In the genomic region with DNA sequence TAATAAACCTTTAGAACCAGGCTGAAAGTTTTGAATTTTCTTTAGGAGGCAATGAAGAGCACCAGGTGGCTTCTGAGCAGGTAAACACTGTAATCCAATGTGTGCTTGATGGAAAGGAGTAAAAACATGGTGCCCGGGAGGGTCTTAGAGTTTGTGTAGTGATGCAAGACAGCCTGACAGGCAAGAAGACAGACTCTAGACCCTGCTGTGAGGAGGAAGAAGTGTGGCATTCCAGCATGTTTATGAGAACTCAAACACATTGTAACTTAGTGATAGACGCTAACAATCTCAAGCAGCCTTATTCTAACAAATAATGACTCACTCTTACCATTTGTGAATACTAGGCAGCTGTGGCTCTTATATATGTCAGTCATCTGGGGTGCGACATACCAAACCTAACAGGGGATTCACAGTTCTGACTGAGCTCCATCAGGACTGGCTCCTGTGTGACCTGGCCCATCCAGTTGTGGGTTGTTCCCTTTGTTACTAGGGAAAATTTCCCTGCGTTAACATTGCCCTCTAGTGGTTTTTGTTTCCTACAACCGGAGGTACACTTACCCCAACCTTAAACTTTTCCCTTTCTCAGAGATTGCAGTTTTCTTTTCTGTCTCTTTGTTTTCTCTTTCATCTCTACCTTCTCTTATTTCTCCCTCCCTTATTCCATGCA, we compare ENCODE assay signal across 8 cellular contexts.
A peak's percentile ranks its signal among the peaks of the same experiment; 100 is the strongest.
DNase-seq lines count a peak whose midpoint lies in the region; ATAC-seq and TF ChIP-seq lines count a peak whose summit lies in the region.

No MANE protein-coding gene starts in this region.

- H3K79me2 ChIP-seq in OCI-LY3 (ENCODE audit: low read length) = no peaks in the 10 kb centered on the region
- no peaks in the 10 kb centered on the region for H3K79me2 ChIP-seq in parathyroid adenoma

- H3K4me3 ChIP-seq in OCI-LY3 (ENCODE audit: low read length) = no peak overlapping the region
- no peak overlapping the region for H3K4me3 ChIP-seq in parathyroid adenoma (ENCODE audit: low read depth, low read length)

- no peaks in the 10 kb centered on the region for H4K20me1 ChIP-seq in OCI-LY3 (ENCODE audit: insufficient read depth, low read length)

- H3K4me2 ChIP-seq in OCI-LY3 (ENCODE audit: low read length) (no peak overlapping the region), parathyroid adenoma (ENCODE audit: low read length) (no peak overlapping the region)

- H3K9me3 ChIP-seq in OCI-LY3 (ENCODE audit: insufficient read depth, low read length) = no peaks in the 10 kb centered on the region
- H3K9me3 ChIP-seq in parathyroid adenoma (ENCODE audit: control insufficient read depth, low read length) = no peaks in the 10 kb centered on the region

- no peak overlapping the region for H3K9ac ChIP-seq in OCI-LY3 (ENCODE audit: low read length)
- no peak overlapping the region for H3K9ac ChIP-seq in parathyroid adenoma

- no peak overlapping the region for H2AFZ ChIP-seq in OCI-LY3 (ENCODE audit: low read depth, low read length)
- no peak overlapping the region for H2AFZ ChIP-seq in parathyroid adenoma

- no peaks in the 10 kb centered on the region for H3K36me3 ChIP-seq in OCI-LY3 (replicated peaks; ENCODE audit: low read depth, low read length)
- H3K36me3 ChIP-seq in parathyroid adenoma (ENCODE audit: control insufficient read depth, insufficient read depth, low read length) = no peaks in the 10 kb centered on the region

- DNase-seq in AG09319 (ENCODE audit: extremely low read depth, low read depth) (peak; percentile 3), fibroblast of peridontal ligament (ENCODE audit: extremely low read depth) (peak; percentile 60)
- peak; percentile 32 for DNase-seq in activated T-cell treated with anti-CD3 and anti-CD28 coated beads, Interleukin-2, amount 50 U/mL, for 1 hour

- TF ChIP-seq CTCF in AG09319 (IDR thresholded peaks at IDR 0.05; ENCODE audit: low read depth, low read length) (peak; percentile 51), OCI-LY3 (IDR thresholded peaks at IDR 0.05; ENCODE audit: low read depth, low read length) (peak; percentile 66), parathyroid adenoma (IDR thresholded peaks at IDR 0.05) (peak; percentile 24)

- H3K4me1 ChIP-seq in OCI-LY3 (ENCODE audit: low read length) (no peaks in the 10 kb centered on the region), parathyroid adenoma (no peaks in the 10 kb centered on the region)

- H3K27ac ChIP-seq in OCI-LY3 (ENCODE audit: low read length) = no peak overlapping the region
- no peak overlapping the region for H3K27ac ChIP-seq in parathyroid adenoma

- ATAC-seq in GM18508 (IDR thresholded peaks at IDR 0.05; ENCODE audit: insufficient read depth, unreplicated experiment) = peak; percentile 83
- ATAC-seq in HG03108 (IDR thresholded peaks at IDR 0.05; ENCODE audit: unreplicated experiment) = peak; percentile 67
- ATAC-seq in GM19023 (IDR thresholded peaks at IDR 0.05; ENCODE audit: unreplicated experiment) = no peak

- no peaks in the 10 kb centered on the region for H3K27me3 ChIP-seq in OCI-LY3 (ENCODE audit: low read depth, low read length)
- no peaks in the 10 kb centered on the region for H3K27me3 ChIP-seq in parathyroid adenoma (ENCODE audit: control insufficient read depth, insufficient read depth, low read length)

Comparison
In these comparisons a context has a peak if more than half of its experiments do, and no peak if none do; other contexts are left out.
1. DNase-seq: peak in every context shown above with its lines; median percentile 60 in fibroblast of peridontal ligament; 32 in activated T-cell treated with anti-CD3 and anti-CD28 coated beads, Interleukin-2, amount 50 U/mL, for 1 hour; 3 in AG09319.